ENCODE assay signal across 30 cellular contexts in the genomic region with DNA sequence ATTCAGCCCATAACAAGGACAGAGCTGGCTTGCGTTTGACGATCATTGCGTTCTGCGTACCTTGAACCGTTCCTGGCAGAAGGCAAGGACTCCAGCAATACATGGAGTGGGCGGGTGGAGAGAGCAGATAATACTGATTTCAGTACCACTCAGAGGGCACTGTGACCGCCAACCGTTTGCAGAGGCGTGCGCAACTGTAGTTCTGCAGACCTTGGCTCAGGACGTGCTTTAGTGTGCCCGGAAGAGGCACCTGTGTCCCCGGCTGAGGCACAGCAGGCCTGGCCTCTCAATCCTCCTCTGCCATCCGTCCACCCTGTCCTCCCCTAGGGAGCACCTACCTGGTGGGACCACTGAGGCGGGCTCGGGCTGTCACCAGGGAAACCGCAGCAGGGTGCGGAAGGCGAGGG.
"Had no signal": no experiment of that assay in that cellular context is flagged by ENCODE, and none has a peak within 500 bp of the region (broad histone marks: within the 10 kb centered on the region; RNA-seq: fewer than 3 reads in every experiment).

No MANE protein-coding gene starts in this region.

- FAIRE-seq: bronchial epithelial cell, TTC549 had no signal

- H3K36me3 ChIP-seq: ascending aorta, cardiac muscle cell had no signal

- H3K4me3 ChIP-seq: ascending aorta, cardiac muscle cell had no signal

- H3K27me3 ChIP-seq: ascending aorta, cardiac muscle cell had no signal

- H3K27ac ChIP-seq: ascending aorta, cardiac muscle cell, VCaP had no signal

- DNase-seq: activated B cell treated with CpG ODN at 0.5 μM for 24 hours; activated CD4-positive, alpha-beta memory T cell treated with anti-CD3 and anti-CD28 coated beads for 36 hours; activated CD4-positive, alpha-beta T cell treated with anti-CD3 and anti-CD28 coated beads for 4 hours; activated CD4-positive, alpha-beta T cell treated with anti-CD3 and anti-CD28 coated beads, Interleukin-2, amount 10 ng/mL, durations not matched to agents 24 days and 14 days; activated CD4-positive, alpha-beta T cell treated with anti-CD3 and anti-CD28 coated beads, Interleukin-2, amount 50 U/mL, for 1 hour; activated CD4-positive, alpha-beta T cell treated with anti-CD3 and anti-CD28 coated beads, Interleukin-2, amount 50 U/mL, for 4 hours; activated CD4-positive, CD25-positive, alpha-beta regulatory T cell treated with anti-CD3 and anti-CD28 coated beads, Interleukin-2, amount 50 U/mL, for 72 hours; activated CD8-positive, alpha-beta memory T cell treated with anti-CD3 and anti-CD28 coated beads, Interleukin-2, amount 50 U/mL, for 4 hours; activated CD8-positive, alpha-beta T cell treated with anti-CD3 and anti-CD28 coated beads for 36 hours; activated effector memory CD4-positive, alpha-beta T cell treated with anti-CD3 and anti-CD28 coated beads, Interleukin-2, amount 50 U/mL, for 16 hours; activated gamma-delta T cell treated with Interleukin-2 at 50 U/mL for 16 hours; activated naive CD4-positive, alpha-beta T cell; activated naive CD4-positive, alpha-beta T cell treated with anti-CD3 and anti-CD28 coated beads for 36 hours; activated naive CD4-positive, alpha-beta T cell treated with anti-CD3 and anti-CD28 coated beads, Interleukin-2, amount 50 U/mL, for 16 hours; activated naive CD8-positive, alpha-beta T cell treated with anti-CD3 and anti-CD28 coated beads for 36 hours; activated T-cell treated with anti-CD3 and anti-CD28 coated beads for 4 hours; activated T-cell treated with anti-CD3 and anti-CD28 coated beads, Interleukin-2, amount 50 U/mL, for 1 hour; activated T-cell treated with anti-CD3 and anti-CD28 coated beads, Interleukin-2, amount 50 U/mL, for 4 hours; activated T-cell treated with anti-CD3 and anti-CD28 coated beads, Interleukin-2, amount 50 U/mL, for 72 hours; caudate nucleus; cerebellar nuclear complex; T-helper 2 cell; T-helper 9 cell had no signal

- H3K4me1 ChIP-seq: ascending aorta had no signal

- ATAC-seq: activated CD8-positive, alpha-beta T cell treated with anti-CD3 and anti-CD28 coated beads for 36 hours; activated naive CD4-positive, alpha-beta T cell treated with anti-CD3 and anti-CD28 coated beads, Interleukin-2, amount 50 U/mL, for 72 hours; activated T-cell treated with anti-CD3 and anti-CD28 coated beads, Interleukin-2, amount 50 U/mL, for 4 hours; activated T-cell treated with anti-CD3 and anti-CD28 coated beads, Interleukin-2, amount 50 U/mL, for 72 hours; activated T-helper 17 cell treated with anti-CD3 and anti-CD28 coated beads, Interleukin-2, amount 50 U/mL, for 72 hours had no signal
